Comparison of ENCODE assay signal across 9 cellular contexts in the genomic region with DNA sequence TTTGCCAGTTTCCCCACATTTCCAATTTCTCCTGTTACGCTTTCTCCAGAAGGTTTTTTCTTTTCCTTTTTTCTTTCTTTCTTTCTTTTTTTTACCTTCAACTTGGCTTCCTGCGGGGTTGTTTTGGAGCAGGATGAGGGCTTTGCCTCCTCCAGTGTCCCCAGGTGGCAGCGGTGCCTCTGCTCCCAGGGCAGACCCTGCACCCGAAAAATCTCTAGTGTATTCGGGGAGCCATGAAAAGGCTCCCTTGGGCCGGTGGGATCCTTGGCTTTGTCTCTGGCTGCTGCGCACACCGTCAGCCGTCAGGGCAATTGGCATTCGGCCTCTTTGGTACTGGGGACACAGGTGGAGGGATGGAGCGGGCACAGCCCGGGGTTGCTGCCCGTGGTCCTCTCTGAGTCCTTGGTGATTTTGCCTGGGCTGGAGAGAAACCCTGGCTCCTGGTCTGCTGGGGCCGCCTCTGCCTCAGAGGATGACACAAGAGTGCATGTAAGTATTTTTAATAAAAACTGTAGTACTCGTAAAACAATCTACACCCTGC. TPM values are rescaled to one million over a fixed set of nuclear protein-coding genes. Genes with fewer than 3 reads are reported as not detected.
DNase-seq lines count a peak whose midpoint lies in the region; ATAC-seq and TF ChIP-seq lines count a peak whose summit lies in the region.
"Had no signal": no experiment of that assay in that cellular context is flagged by ENCODE, and none has a peak within 500 bp of the region (broad histone marks: within the 10 kb centered on the region; RNA-seq: fewer than 3 reads in every experiment).

No MANE protein-coding gene starts in this region.

- H3K9me3 ChIP-seq in A673 (ENCODE audit: low read depth, low read length, poor library complexity, severe bottlenecking) (no peaks in the 10 kb centered on the region), HCT116 (ENCODE audit: control insufficient read depth in 1 of 2, insufficient read depth in 1 of 2, low read depth in 1 of 2, low read length in 2 of 2) (no peaks in the 10 kb centered on the region; a peak in 1 of 4 replicates), breast epithelium (no peaks in the 10 kb centered on the region), mucosa of descending colon (no peaks in the 10 kb centered on the region)

- no peak for TF ChIP-seq POLR2A in HCT116 (IDR thresholded peaks at IDR 0.05; ENCODE audit: borderline replicate concordance, extremely low read depth, insufficient read depth, insufficient read length)
- no peak for TF ChIP-seq POLR2A in breast epithelium (IDR thresholded peaks at IDR 0.05)

- ATAC-seq in HCT116 (no peak), mucosa of descending colon (no peak), GM21529 (IDR thresholded peaks at IDR 0.05; ENCODE audit: unreplicated experiment) (no peak), HG03460 (IDR thresholded peaks at IDR 0.05; ENCODE audit: unreplicated experiment) (no peak)

- H3K27ac ChIP-seq in A673 (ENCODE audit: low read depth, low read length, poor library complexity, severe bottlenecking) (no peak overlapping the region), HCT116 (ENCODE audit: low read depth, low read length) (no peak overlapping the region), breast epithelium (peak overlapping the region in 1 of 2 donors; percentile 56)

- peak overlapping the region; percentile 28 for H2AFZ ChIP-seq in HCT116 (ENCODE audit: low read depth, low read length, poor library complexity, severe bottlenecking)

- BruUV-seq in A673 (replicated peaks; lab: Mats Ljungman, UMichigan), result no TSS peak
- no TSS peak for BruUV-seq in HCT116 (replicated peaks; lab: Mats Ljungman, UMichigan)

- H3K4me3 ChIP-seq in A673 (ENCODE audit: low read depth, low read length, poor library complexity, severe bottlenecking) (peak overlapping the region; percentile 40), HCT116 (replicated peaks in 1 of 2; ENCODE audit: low read depth in 1 of 2, low read length in 2 of 2) (peak overlapping the region in 1 of 2 experiments; percentile 53; a peak in 1 of 4 replicates), breast epithelium (peak overlapping the region; percentile 67 to 98 (median 79)), mucosa of descending colon (peak overlapping the region; percentile 36)

- CTCF ChIA-PET in A673 (lab: Charles Lee) (no interaction called here), HCT116 (lab: Charles Lee) (no interaction called here)

- H3K9ac ChIP-seq in HCT116 (ENCODE audit: low read length), result no peak overlapping the region

- intact Hi-C loops in A673 (cut with micrococcal nuclease; ENCODE audit: unreplicated experiment) (no loop called here), HCT116 (cut with micrococcal nuclease) (no loop called here), breast epithelium (cut with DNase I; ENCODE audit: low total_unique reads) (no loop called here), mucosa of descending colon (cut with DNase I, micrococcal nuclease) (no loop called here)

- TF ChIP-seq RAD21 in HCT116 (IDR thresholded peaks at IDR 0.05; ENCODE audit: low read depth), result no peak

- H3K79me2 ChIP-seq in HCT116 (ENCODE audit: insufficient read depth, low read length), result no peaks in the 10 kb centered on the region

- peaks cover 13% of the 10 kb centered on the region for H3K27me3 ChIP-seq in A673 (replicated peaks; ENCODE audit: insufficient read depth, low read depth, low read length, poor library complexity)
- no peaks in the 10 kb centered on the region for H3K27me3 ChIP-seq in HCT116 (ENCODE audit: insufficient read depth, low read length)
- no peaks in the 10 kb centered on the region for H3K27me3 ChIP-seq in breast epithelium

- no peaks in the 10 kb centered on the region for H3K9me2 ChIP-seq in HCT116 (ENCODE audit: insufficient read depth)

- H3K4me2 ChIP-seq in HCT116 (ENCODE audit: low read length), result peak overlapping the region; percentile 78

- no peaks in the 10 kb centered on the region for H4K20me1 ChIP-seq in HCT116 (ENCODE audit: insufficient read depth)

- H3K4me1 ChIP-seq in A673 (ENCODE audit: insufficient read depth, low read length, poor library complexity, severe bottlenecking) (no peaks in the 10 kb centered on the region), HCT116 (ENCODE audit: control insufficient read depth in 1 of 2, insufficient read depth in 2 of 2, low read length in 2 of 2) (peaks cover 5 to 20% of the 10 kb centered on the region in 2 experiments; a peak in 3 of 4 replicates), breast epithelium (peaks cover 4% of the 10 kb centered on the region in 2 donors), mucosa of descending colon (ENCODE audit: low read depth) (peaks cover 11% of the 10 kb centered on the region)

- DNase-seq in A673 (ENCODE audit: low spot score) (no peak), HCT116 (ENCODE audit: low read depth, low spot score) (no peak), breast epithelium (ENCODE audit: low spot score in 2 of 2) (no peak), mucosa of descending colon (no peak), SK-N-DZ (ENCODE audit: low spot score) (no peak), NCI-H1436 (lab: John Stamatoyannopoulos, UW) (no peak)

- TF ChIP-seq CTCF in A673 (conservative IDR thresholded peaks at IDR 0.05; ENCODE audit: low read depth, low read length), result no peak
- TF ChIP-seq CTCF in HCT116 (IDR thresholded peaks at IDR 0.05 in 2 of 3, conservative IDR thresholded peaks at IDR 0.05 in 1 of 3; ENCODE audit: borderline replicate concordance in 1 of 3, insufficient read depth in 1 of 3, low read depth in 2 of 3, low read length in 2 of 3), result no peak
- no peak for TF ChIP-seq CTCF in breast epithelium (IDR thresholded peaks at IDR 0.05)
- TF ChIP-seq CTCF in mucosa of descending colon (IDR thresholded peaks at IDR 0.05), result no peak

- POLR2A ChIA-PET in A673 (lab: Charles Lee; ENCODE audit: low non-redundant PET), result no interaction called here
- POLR2A ChIA-PET in HCT116 (lab: Charles Lee), result interaction anchor here (1.1 kb wide), 1 partner anchor 14 kb away, joined by 3 read pairs; no protein-coding TSS in a partner anchor

- no peaks in the 10 kb centered on the region for H3K36me3 ChIP-seq in A673 (ENCODE audit: insufficient read depth, low read length, poor library complexity, severe bottlenecking)
- H3K36me3 ChIP-seq in HCT116 (ENCODE audit: control insufficient read depth in 1 of 2, insufficient read depth in 2 of 2, low read length in 2 of 2), result no peaks in the 10 kb centered on the region
- H3K36me3 ChIP-seq in breast epithelium, result no peaks in the 10 kb centered on the region
- H3K36me3 ChIP-seq in mucosa of descending colon (ENCODE audit: low read depth), result no peaks in the 10 kb centered on the region

- RAD21 ChIA-PET in HCT116 (lab: Charles Lee; ENCODE audit: low non-redundant PET in 1 of 2, low total read pairs in 2 of 2, uncharacterized antibody in 2 of 2, unreplicated experiment in 2 of 2), result no interaction called here

TF ChIP-seq in HCT116, 20 proteins besides CTCF, POLR2A, EP300 and RAD21 (continues in another document):
- TF ChIP-seq SRF (IDR thresholded peaks at IDR 0.05; ENCODE audit: low read depth) (no peak), JUND (IDR thresholded peaks at IDR 0.05) (no peak), TCF7L2 (IDR thresholded peaks at IDR 0.05; ENCODE audit: borderline replicate concordance, extremely low read depth, insufficient read depth, insufficient read length) (no peak), SIN3A (IDR thresholded peaks at IDR 0.05; ENCODE audit: low read depth) (no peak), YY1 (IDR thresholded peaks at IDR 0.05; ENCODE audit: extremely low read depth, insufficient replicate concordance, low read depth, low read length) (no peak), POLR2AphosphoS5 (IDR thresholded peaks at IDR 0.05; ENCODE audit: low read depth, low read length) (no peak), CBX3 (IDR thresholded peaks at IDR 0.05; ENCODE audit: low read depth) (no peak), EZH2 (IDR thresholded peaks at IDR 0.05) (no peak), EZH2phosphoT487 (IDR thresholded peaks at IDR 0.05; ENCODE audit: borderline replicate concordance) (no peak)
- TF ChIP-seq, protein P1, sequence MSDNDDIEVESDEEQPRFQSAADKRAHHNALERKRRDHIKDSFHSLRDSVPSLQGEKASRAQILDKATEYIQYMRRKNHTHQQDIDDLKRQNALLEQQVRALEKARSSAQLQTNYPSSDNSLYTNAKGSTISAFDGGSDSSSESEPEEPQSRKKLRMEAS (IDR thresholded peaks at IDR 0.05), result no peak
- TF ChIP-seq, protein P2, sequence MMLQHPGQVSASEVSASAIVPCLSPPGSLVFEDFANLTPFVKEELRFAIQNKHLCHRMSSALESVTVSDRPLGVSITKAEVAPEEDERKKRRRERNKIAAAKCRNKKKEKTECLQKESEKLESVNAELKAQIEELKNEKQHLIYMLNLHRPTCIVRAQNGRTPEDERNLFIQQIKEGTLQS (IDR thresholded peaks at IDR 0.05), result no peak

RNA-seq across cellular contexts. Expression of a gene that starts 0.8 kb away (rescaled TPM):
- not detected in 2 replicates for total RNA-seq in A673 (2021)
- not detected for total RNA-seq in HCT116 (2021; ENCODE audit: unreplicated experiment)
- 0.14 and 0.15 TPM in 2 replicates for polyA plus RNA-seq in HCT116 (2012)
- 10 to 100 TPM in 2 of 3 donors, 1 to 10 TPM in 1; 3.8 to 29.8 (median 14.6) TPM for total RNA-seq in breast epithelium
- total RNA-seq in mucosa of descending colon, result 10 to 100 TPM in 1 of 3 donors, 1 to 10 TPM in 2; 3.9 to 58.4 (median 6.8) TPM
- not detected in 2 replicates for polyA plus RNA-seq in SK-N-DZ (2014; cell fraction: cytosol; rRNA removed)
- 0.44 TPM in 1 of 2 replicates, not detected in the other for polyA plus RNA-seq in SK-N-DZ (2014; cell fraction: nucleus; rRNA removed)

RNA-seq across cellular contexts. Expression of a gene that starts 45.3 kb away (rescaled TPM):
- not detected in 2 replicates for total RNA-seq in A673 (2021)
- total RNA-seq in HCT116 (2021; ENCODE audit: unreplicated experiment), result 0.32 TPM
- not detected in 2 replicates for polyA plus RNA-seq in HCT116 (2012)
- not detected for total RNA-seq in breast epithelium
- 1 to 10 TPM in 1 of 3 donors, under 1 TPM in 1, not detected in 1; 0.49 to 1.4 TPM for total RNA-seq in mucosa of descending colon
- not detected in 2 replicates for polyA plus RNA-seq in SK-N-DZ (2014; cell fraction: cytosol; rRNA removed)
- polyA plus RNA-seq in SK-N-DZ (2014; cell fraction: nucleus; rRNA removed), result 0.47 TPM in 1 of 2 replicates, not detected in the other
- total RNA-seq: SK-MEL-5 had no signal
